ENCODE assay signal across 29 cellular contexts in the genomic region with DNA sequence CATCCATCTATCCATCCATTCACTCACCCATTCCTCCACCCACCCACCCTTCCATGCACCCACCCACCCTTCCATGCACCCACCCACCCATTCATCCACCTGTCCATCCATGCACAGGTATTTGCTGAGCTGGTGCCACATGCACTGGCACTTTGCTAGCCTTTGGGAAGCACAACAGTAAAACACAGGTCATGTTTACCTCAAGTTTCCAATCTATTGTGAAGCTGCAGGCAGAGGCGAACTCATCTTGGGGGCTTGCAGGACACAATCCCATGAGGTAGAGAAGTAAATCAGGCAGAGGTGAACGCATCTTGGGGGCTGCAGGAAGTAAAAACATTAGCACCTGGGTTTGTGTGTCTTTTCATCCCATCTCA. TPM values are rescaled to one million over a fixed set of nuclear protein-coding genes. Genes with fewer than 3 reads are reported as not detected.
"Had no signal": no experiment of that assay in that cellular context is flagged by ENCODE, and none has a peak within 500 bp of the region (broad histone marks: within the 10 kb centered on the region; RNA-seq: fewer than 3 reads in every experiment).

No MANE protein-coding gene starts in this region.

- H3K36me3 Mint-ChIP-seq: immature natural killer cell, mesothelial cell of epicardium had no signal

- H3K27ac Mint-ChIP-seq: dendritic cell treated with granulocyte-macrophage colony-stimulating factor and Interleukin-4, amounts not matched to agents 40 ng/mL and 50 ng/mL, for 4 days; immature natural killer cell; mesothelial cell of epicardium had no signal

- H3K4me2 ChIP-seq: hepatocyte had no signal

- H3K36me3 ChIP-seq: colonic mucosa, esophagus squamous epithelium, gastrocnemius medialis, left lung, lower lobe of right lung had no signal

- H3K4me1 ChIP-seq: colonic mucosa, esophagus squamous epithelium, gastrocnemius medialis, left lung, lower lobe of right lung had no signal

- H3K4me3 Mint-ChIP-seq: central memory CD8-positive, alpha-beta T cell; dendritic cell treated with granulocyte-macrophage colony-stimulating factor and Interleukin-4, amounts not matched to agents 40 ng/mL and 50 ng/mL, for 4 days; immature natural killer cell; mesothelial cell of epicardium had no signal

- H2AFZ ChIP-seq: hepatocyte had no signal

- H3K4me3 ChIP-seq: colonic mucosa, esophagus squamous epithelium, gastrocnemius medialis, hepatocyte, left lung, lower lobe of right lung, mucosa of descending colon had no signal

- H3K9me3 Mint-ChIP-seq: immature natural killer cell had no signal

- H3K27ac ChIP-seq: colonic mucosa, epithelial cell of prostate, esophagus squamous epithelium, gastrocnemius medialis, hepatocyte, left lung, lower lobe of right lung had no signal

- ATAC-seq: esophagus mucosa, gastrocnemius medialis, left lung, left ventricle myocardium superior, lower lobe of right lung, mucosa of descending colon had no signal

- H3K79me2 ChIP-seq: hepatocyte had no signal

- H3K9me3 ChIP-seq: colonic mucosa, esophagus squamous epithelium, gastrocnemius medialis, left lung, lower lobe of right lung, mucosa of descending colon had no signal

- DNase-seq: cerebellar nuclear complex; colonic mucosa; cortex of kidney; effector memory CD4-positive, alpha-beta T cell; erythroblast; esophagus squamous epithelium; foreskin fibroblast; foreskin melanocyte; gastrocnemius medialis; glutamatergic neuron; hypothalamus; immature natural killer cell; islet precursor cell; kidney; kidney glomerular epithelial cell; left lung; left ventricle myocardium superior; lower lobe of right lung; mesenchymal stem cell had no signal

- H3K27me3 ChIP-seq: colonic mucosa had no signal

- H3K4me1 Mint-ChIP-seq: immature natural killer cell, mesothelial cell of epicardium had no signal

RNA-seq across cellular contexts. Expression of gene CBFA2T3, which starts 35.6 kb away (rescaled TPM):
- total RNA-seq: chondrocyte, dermis microvascular lymphatic vessel endothelial cell, lung microvascular endothelial cell had no signal
